In the genomic region with DNA sequence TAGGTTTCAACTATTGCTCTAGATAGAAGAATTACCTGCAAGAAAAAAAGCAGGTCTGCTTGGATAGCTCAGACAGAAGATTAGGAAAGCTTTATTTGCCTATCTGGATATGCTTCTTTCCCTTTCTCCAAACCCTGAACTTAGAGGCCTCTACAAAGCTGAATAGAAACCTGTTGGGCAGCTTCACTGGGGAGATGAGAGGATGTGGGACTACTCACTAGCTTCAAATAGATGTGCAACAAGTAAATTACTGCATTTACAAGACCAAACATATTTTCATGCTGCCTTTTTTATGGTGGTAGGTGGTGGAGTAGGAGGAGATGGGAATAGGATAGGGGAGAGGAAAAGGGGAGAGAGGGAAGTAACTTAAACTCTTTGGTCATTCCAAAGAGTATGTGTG, we compare ENCODE assay signal across 16 cellular contexts. TPM values are rescaled to one million over a fixed set of nuclear protein-coding genes. Genes with fewer than 3 reads are reported as not detected.
A peak's percentile ranks its signal among the peaks of the same experiment; 100 is the strongest.
DNase-seq lines count a peak whose midpoint lies in the region; ATAC-seq, FAIRE-seq and TF ChIP-seq lines count a peak whose summit lies in the region.
"Had no signal": no experiment of that assay in that cellular context is flagged by ENCODE, and none has a peak within 500 bp of the region (broad histone marks: within the 10 kb centered on the region; RNA-seq: fewer than 3 reads in every experiment).

No MANE protein-coding gene starts in this region.

- H3K4me1 Mint-ChIP-seq in astrocyte (ENCODE audit: low read depth, unreplicated experiment): no peaks in the 10 kb centered on the region
- no peaks in the 10 kb centered on the region for H3K4me1 Mint-ChIP-seq in T-helper 2 cell treated with Interferon-gamma antibody and Interleukin-4, amounts not matched to agents 5 μg/mL and 100 μg/mL, for 36 hours (ENCODE audit: low read depth)
- H3K4me1 Mint-ChIP-seq: immature natural killer cell had no signal

- H3K14ac ChIP-seq in IMR-90 (replicated peaks; ENCODE audit: low read depth, low read length): peak overlapping the region; percentile 42

- H4K20me1 ChIP-seq in IMR-90 (ENCODE audit: insufficient read depth, low read length) (no peaks in the 10 kb centered on the region), astrocyte (ENCODE audit: insufficient read depth, low read length) (no peaks in the 10 kb centered on the region)

- peak overlapping the region; percentile 6; the same call in 1 of the 2 replicates for H3K23ac ChIP-seq in IMR-90 (ENCODE audit: low read depth, low read length)

- ATAC-seq in IMR-90 (ENCODE audit: low read depth) (peak; percentile 9; the same call in 1 of the 2 replicates), lower lobe of right lung (peak; percentile 49 to 58)
- ATAC-seq: GM12878 had no signal

- H2BK15ac ChIP-seq in IMR-90 (ENCODE audit: low read depth, low read length): 0 out of 3 replicates have a peak overlapping the region, but pooled peaks have one; percentile 67

- H3K9me1 ChIP-seq in IMR-90 (ENCODE audit: insufficient read depth, low read length): no peaks in the 10 kb centered on the region

- CTCF ChIA-PET in IMR-90 (lab: Yijun Ruan, JAX): interaction anchor here (0.6 to 1.3 kb wide), 3 partner anchors 9 to 285 kb away, joined by 3 to 5 read pairs (median 4); no protein-coding TSS in a partner anchor

- H2BK20ac ChIP-seq in IMR-90 (ENCODE audit: low read depth, low read length): peak overlapping the region; percentile 81

- peak overlapping the region; percentile 53; the same call in 1 of the 2 replicates for H4K91ac ChIP-seq in IMR-90 (ENCODE audit: insufficient read depth, low read depth, low read length)

- in situ Hi-C loops in IMR-90 (cut with MboI; ENCODE audit: low sequenced_read_pairs): no loop called here

- H2AFZ ChIP-seq in IMR-90 (replicated peaks; ENCODE audit: low read length, poor library complexity) (no peak overlapping the region), astrocyte (ENCODE audit: low read depth, low read length) (peak overlapping the region; percentile 45)
- H2AFZ ChIP-seq: neural progenitor cell had no signal

- H2AK5ac ChIP-seq in IMR-90 (ENCODE audit: low read depth, low read length): no peak overlapping the region

- no peaks in the 10 kb centered on the region for H3K79me2 ChIP-seq in astrocyte (ENCODE audit: insufficient read depth, low read length)

- TF ChIP-seq CTCF in IMR-90 (conservative IDR thresholded peaks at IDR 0.05; ENCODE audit: low read depth, low read length): no peak
- no peak for TF ChIP-seq CTCF in astrocyte (IDR thresholded peaks at IDR 0.05; ENCODE audit: insufficient read depth, low read depth, low read length)
- TF ChIP-seq CTCF in lower lobe of right lung (IDR thresholded peaks at IDR 0.05): no peak
- TF ChIP-seq CTCF in tibial artery (IDR thresholded peaks at IDR 0.05): no peak

- peak overlapping the region; percentile 72 to 92 for H4K8ac ChIP-seq in IMR-90 (ENCODE audit: low read depth in 2 of 2, low read length in 2 of 2)

- no peak for TF ChIP-seq POLR2A in IMR-90 (IDR thresholded peaks at IDR 0.05; ENCODE audit: low read depth, low read length)

- no peak overlapping the region for H3K9ac ChIP-seq in IMR-90 (ENCODE audit: low read depth, low read length)
- no peak overlapping the region for H3K9ac ChIP-seq in astrocyte (ENCODE audit: low read length)
- H3K9ac ChIP-seq: neural progenitor cell had no signal

- no peaks in the 10 kb centered on the region for H3K36me3 Mint-ChIP-seq in astrocyte (ENCODE audit: low read depth, unreplicated experiment)
- H3K36me3 Mint-ChIP-seq in T-helper 2 cell treated with Interferon-gamma antibody and Interleukin-4, amounts not matched to agents 5 μg/mL and 100 μg/mL, for 36 hours (ENCODE audit: low read depth): no peaks in the 10 kb centered on the region
- H3K36me3 Mint-ChIP-seq: immature natural killer cell, neural progenitor cell had no signal

- peak overlapping the region; percentile 81 for H2BK120ac ChIP-seq in IMR-90 (ENCODE audit: low read depth, low read length)

- no peak overlapping the region for H3K4me3 Mint-ChIP-seq in astrocyte (ENCODE audit: unreplicated experiment)
- no peak overlapping the region for H3K4me3 Mint-ChIP-seq in T-helper 2 cell treated with Interferon-gamma antibody and Interleukin-4, amounts not matched to agents 5 μg/mL and 100 μg/mL, for 36 hours
- H3K4me3 Mint-ChIP-seq: immature natural killer cell; neural progenitor cell; T-helper 1 cell treated with Interleukin-12 subunit alpha and Interleukin-12 subunit beta and Interleukin-4 antibody, amounts not matched to agents 30 μg/mL and 1 μg/mL, for 36 hours had no signal

- H3K4me2 ChIP-seq in IMR-90 (ENCODE audit: low read depth, low read length) (no peak overlapping the region; the same call in 1 of the 2 replicates), astrocyte (ENCODE audit: low read length) (peak overlapping the region; percentile 53)
- H3K4me2 ChIP-seq: neural progenitor cell had no signal

- H3K27me3 ChIP-seq in IMR-90 (ENCODE audit: control insufficient read depth, insufficient read depth, low read length): no peaks in the 10 kb centered on the region; the same call in 1 of the 2 replicates
- no peaks in the 10 kb centered on the region for H3K27me3 ChIP-seq in astrocyte (ENCODE audit: insufficient read depth, low read length)
- H3K27me3 ChIP-seq in lower lobe of right lung (ENCODE audit: low read depth): no peaks in the 10 kb centered on the region
- no peaks in the 10 kb centered on the region for H3K27me3 ChIP-seq in tibial artery
- H3K27me3 ChIP-seq: cardiac muscle cell, neural progenitor cell had no signal

- no peak overlapping the region for H3K4me3 ChIP-seq in IMR-90 (ENCODE audit: insufficient read depth, low read depth, low read length)
- no peak overlapping the region for H3K4me3 ChIP-seq in astrocyte (ENCODE audit: insufficient read depth, low read depth, low read length)
- no peak overlapping the region for H3K4me3 ChIP-seq in lower lobe of right lung
- no peak overlapping the region for H3K4me3 ChIP-seq in tibial artery
- H3K4me3 ChIP-seq: cardiac muscle cell, GM12878, neural progenitor cell had no signal

- H2BK5ac ChIP-seq in IMR-90 (ENCODE audit: low read depth, low read length, poor library complexity, severe bottlenecking): peak overlapping the region; percentile 80

- H3K4me1 ChIP-seq in IMR-90 (ENCODE audit: control insufficient read depth, insufficient read depth, low read length): peaks cover 5% of the 10 kb centered on the region; the same call in 1 of the 2 replicates
- peaks cover 13% of the 10 kb centered on the region for H3K4me1 ChIP-seq in astrocyte (ENCODE audit: insufficient read depth, low read length)
- peaks cover 21% of the 10 kb centered on the region for H3K4me1 ChIP-seq in lower lobe of right lung
- H3K4me1 ChIP-seq in tibial artery: peaks cover 0 to 13% (median 2%) of the 10 kb centered on the region in 4 donors
- H3K4me1 ChIP-seq: neural progenitor cell had no signal

- no peak for FAIRE-seq in astrocyte (lab: Jason Lieb, UNC)
- FAIRE-seq: D721Med, GM12878 had no signal

- H3K27ac Mint-ChIP-seq in astrocyte (ENCODE audit: unreplicated experiment): no peak overlapping the region
- H3K27ac Mint-ChIP-seq in T-helper 2 cell treated with Interferon-gamma antibody and Interleukin-4, amounts not matched to agents 5 μg/mL and 100 μg/mL, for 36 hours: no peak overlapping the region
- H3K27ac Mint-ChIP-seq: immature natural killer cell; neural progenitor cell; T-helper 1 cell treated with Interleukin-12 subunit alpha and Interleukin-12 subunit beta and Interleukin-4 antibody, amounts not matched to agents 30 μg/mL and 1 μg/mL, for 36 hours had no signal

- TF ChIP-seq RAD21 in IMR-90 (IDR thresholded peaks at IDR 0.05; ENCODE audit: low read length): no peak

- BruUV-seq in IMR-90 (replicated peaks; lab: Mats Ljungman, UMichigan): no TSS peak

- dilution Hi-C loops in IMR-90 (cut with HindIII; ENCODE audit: low sequenced_read_pairs, unreplicated experiment): no loop called here

- H3K56ac ChIP-seq in IMR-90 (ENCODE audit: extremely low read depth, insufficient read depth, low read length): peak overlapping the region; percentile 33; the same call in 1 of the 2 replicates

- no peaks in the 10 kb centered on the region for H3K9me3 ChIP-seq in IMR-90 (ENCODE audit: control insufficient read depth, insufficient read depth, low read length)
- H3K9me3 ChIP-seq in astrocyte (ENCODE audit: insufficient read depth, low read depth, low read length): no peaks in the 10 kb centered on the region
- H3K9me3 ChIP-seq in lower lobe of right lung: no peaks in the 10 kb centered on the region
- no peaks in the 10 kb centered on the region for H3K9me3 ChIP-seq in tibial artery

- H3K27ac ChIP-seq in IMR-90 (ENCODE audit: insufficient read depth, low read length): peak overlapping the region; percentile 64; the same call in 1 of the 2 replicates
- H3K27ac ChIP-seq in astrocyte (ENCODE audit: low read depth, low read length): no peak overlapping the region
- H3K27ac ChIP-seq in lower lobe of right lung: peak overlapping the region; percentile 82
- H3K27ac ChIP-seq in tibial artery: peak overlapping the region; percentile 47 to 56
- H3K27ac ChIP-seq: cardiac muscle cell, neural progenitor cell had no signal

- DNase-seq in IMR-90 (no peak), astrocyte (ENCODE audit: low read depth) (no peak), lower lobe of right lung (no peak), tibial artery (no peak), NCI-H1436 treated with DMSO at 0.1 percent for 48 hours (lab: John Stamatoyannopoulos, UW) (no peak), mesenteric fat pad (ENCODE audit: low spot score) (no peak)
- no peak for DNase-seq in T-helper 2 cell treated with Interferon-gamma antibody and Interleukin-4, amounts not matched to agents 5 μg/mL and 100 μg/mL, for 36 hours (ENCODE audit: low spot score)
- DNase-seq: activated effector memory CD4-positive, alpha-beta T cell treated with anti-CD3 and anti-CD28 coated beads, Interleukin-2, amount 50 U/mL, for 16 hours; immature natural killer cell; NCI-H2081 treated with DMSO at 0.1 percent for 48 hours had no signal

- peak overlapping the region; percentile 26; the same call in 1 of the 2 replicates for H3K4ac ChIP-seq in IMR-90 (ENCODE audit: low read depth, low read length)

- no peaks in the 10 kb centered on the region for H3K9me3 Mint-ChIP-seq in astrocyte (ENCODE audit: unreplicated experiment)
- no peaks in the 10 kb centered on the region for H3K9me3 Mint-ChIP-seq in T-helper 2 cell treated with Interferon-gamma antibody and Interleukin-4, amounts not matched to agents 5 μg/mL and 100 μg/mL, for 36 hours
- H3K9me3 Mint-ChIP-seq: immature natural killer cell; neural progenitor cell; T-helper 1 cell treated with Interleukin-12 subunit alpha and Interleukin-12 subunit beta and Interleukin-4 antibody, amounts not matched to agents 30 μg/mL and 1 μg/mL, for 36 hours had no signal

- H4K5ac ChIP-seq in IMR-90 (ENCODE audit: low read depth, low read length): peak overlapping the region; percentile 97

- no peaks in the 10 kb centered on the region for H3K79me1 ChIP-seq in IMR-90 (ENCODE audit: low read depth in 1 of 2, low read length in 2 of 2)

- no peaks in the 10 kb centered on the region for H3K36me3 ChIP-seq in IMR-90 (ENCODE audit: control insufficient read depth, insufficient read depth, low read length)
- no peaks in the 10 kb centered on the region for H3K36me3 ChIP-seq in astrocyte (ENCODE audit: insufficient read depth, low read length)
- no peaks in the 10 kb centered on the region for H3K36me3 ChIP-seq in lower lobe of right lung
- H3K36me3 ChIP-seq in tibial artery: no peaks in the 10 kb centered on the region
- H3K36me3 ChIP-seq: cardiac muscle cell, neural progenitor cell had no signal

- no peak overlapping the region for H2AK9ac ChIP-seq in IMR-90 (replicated peaks; ENCODE audit: low read depth, low read length, poor library complexity)

- H3K18ac ChIP-seq in IMR-90 (ENCODE audit: low read depth, low read length): peak overlapping the region; percentile 79

- POLR2A ChIA-PET in IMR-90 (lab: Charles Lee; ENCODE audit: unreplicated experiment): interaction anchor here (1.1 kb wide), 1 partner anchor 34 kb away, joined by 3 read pairs; no protein-coding TSS in a partner anchor

- intact Hi-C loops in IMR-90 (cut with micrococcal nuclease) (no loop called here), lower lobe of right lung (cut with DNase I) (no loop called here), tibial artery (cut with DNase I; ENCODE audit: low total_unique reads) (no loop called here)

- H3K27me3 Mint-ChIP-seq in astrocyte (ENCODE audit: low read depth, unreplicated experiment): no peaks in the 10 kb centered on the region
- H3K27me3 Mint-ChIP-seq in T-helper 2 cell treated with Interferon-gamma antibody and Interleukin-4, amounts not matched to agents 5 μg/mL and 100 μg/mL, for 36 hours (ENCODE audit: low read depth): peaks cover 25% of the 10 kb centered on the region

RNA-seq across cellular contexts. Expression of gene CLCA2, which starts 6.4 kb away (rescaled TPM):
- total RNA-seq in IMR-90 (2012; rRNA removed): under 0.01 and 0.18 TPM in 2 replicates
- polyA plus RNA-seq in IMR-90 (2012; rRNA removed): 0.09 and 0.26 TPM in 2 replicates
- 0.05 and 0.07 TPM in 2 replicates for polyA plus RNA-seq in IMR-90 (2012; cell fraction: cytosol; rRNA removed)
- polyA plus RNA-seq in IMR-90 (2012; cell fraction: nucleus; rRNA removed; ENCODE audit: low replicate concordance): 0.01 and 0.15 TPM in 2 replicates
- 0.46 and 0.77 TPM in 2 replicates for total RNA-seq in astrocyte
- 0.62 TPM for total RNA-seq in lower lobe of right lung
- 1.9 TPM for total RNA-seq in mesenteric fat pad
- total RNA-seq: cardiac muscle cell, epithelial cell of proximal tubule, GM12878 had no signal
- polyA plus RNA-seq: cardiac muscle cell, immature natural killer cell had no signal

RNA-seq across cellular contexts. Expression of gene ODF2L, which starts 34.3 kb away (rescaled TPM):
- total RNA-seq in IMR-90 (2012; rRNA removed): 10.4 and 20.0 TPM in 2 replicates
- polyA plus RNA-seq in IMR-90 (2012; rRNA removed): 10.1 and 12.3 TPM in 2 replicates
- 1.7 and 2.0 TPM in 2 replicates for polyA plus RNA-seq in IMR-90 (2012; cell fraction: cytosol; rRNA removed)
- 6.4 and 25.9 TPM in 2 replicates for polyA plus RNA-seq in IMR-90 (2012; cell fraction: nucleus; rRNA removed; ENCODE audit: low replicate concordance)
- total RNA-seq in astrocyte: 42.8 and 44.7 TPM in 2 replicates
- 46.6 TPM for total RNA-seq in lower lobe of right lung
- total RNA-seq in mesenteric fat pad: 48.2 TPM

RNA-seq across cellular contexts. Expression of gene CLCA1, which starts 38.4 kb away (rescaled TPM):
- total RNA-seq in IMR-90 (2012; rRNA removed) (not detected in 2 replicates), astrocyte (not detected in 2 replicates), lower lobe of right lung (not detected), mesenteric fat pad (0.29 TPM)
- polyA plus RNA-seq in IMR-90 (2012; rRNA removed): not detected in 2 replicates
- not detected in 2 replicates for polyA plus RNA-seq in IMR-90 (2012; cell fraction: cytosol; rRNA removed)
- not detected in 2 replicates for polyA plus RNA-seq in IMR-90 (2012; cell fraction: nucleus; rRNA removed; ENCODE audit: low replicate concordance)
- total RNA-seq: cardiac muscle cell, epithelial cell of proximal tubule had no signal
- polyA plus RNA-seq: cardiac muscle cell, GM12878, immature natural killer cell had no signal
